ENCODE assay signal across 12 cellular contexts in genomic region chr15:49902791-49903481, GRCh38.
DNase-seq lines count a peak whose midpoint lies in the region; ATAC-seq and TF ChIP-seq lines count a peak whose summit lies in the region.
"Had no signal": no experiment of that assay in that cellular context is flagged by ENCODE, and none has a peak within 500 bp of the region (broad histone marks: within the 10 kb centered on the region; RNA-seq: fewer than 3 reads in every experiment).

No MANE protein-coding gene starts in this region.

- H3K4me3 ChIP-seq in adipocyte (ENCODE audit: low read length) (peak overlapping the region; percentile 77), fibroblast of villous mesenchyme (ENCODE audit: low read depth, low read length) (no peak overlapping the region)

- DNase-seq in adipocyte (ENCODE audit: low read depth) (peak; percentile 79), fibroblast of villous mesenchyme (ENCODE audit: low read depth) (peak; percentile 89), type B pancreatic cell (ENCODE audit: extremely low spot score, unreplicated experiment) (no peak), SHP77 (lab: John Stamatoyannopoulos, UW) (no peak), GOT3 (lab: John Stamatoyannopoulos, UW) (no peak), HuH-7 (ENCODE audit: low spot score) (no peak)
- DNase-seq: activated T-cell treated with anti-CD3 and anti-CD28 coated beads for 4 hours, DMS79 treated with DMSO at 0.1 percent for 48 hours, NCI-H345 had no signal

- no peaks in the 10 kb centered on the region for H3K27me3 ChIP-seq in adipocyte (replicated peaks; ENCODE audit: control insufficient read depth, insufficient read depth, low read length)

- no peaks in the 10 kb centered on the region for H3K36me3 Mint-ChIP-seq in nephron (ENCODE audit: low read depth)
- peaks cover under 1% of the 10 kb centered on the region for H3K36me3 Mint-ChIP-seq in type B pancreatic cell

- peaks cover 80% of the 10 kb centered on the region for H3K4me1 Mint-ChIP-seq in nephron
- peaks cover 34% of the 10 kb centered on the region for H3K4me1 Mint-ChIP-seq in type B pancreatic cell (ENCODE audit: unreplicated experiment)

- no peaks in the 10 kb centered on the region for H3K9me3 ChIP-seq in adipocyte (ENCODE audit: control insufficient read depth, low read length)

- H3K4me1 ChIP-seq in adipocyte (ENCODE audit: control insufficient read depth, insufficient read depth, low read length), result peaks cover 76% of the 10 kb centered on the region

- no peaks in the 10 kb centered on the region for H3K27me3 Mint-ChIP-seq in nephron (ENCODE audit: low read depth)
- no peaks in the 10 kb centered on the region for H3K27me3 Mint-ChIP-seq in type B pancreatic cell

- TF ChIP-seq CTCF in fibroblast of villous mesenchyme (IDR thresholded peaks at IDR 0.05; ENCODE audit: insufficient read depth, low read depth, low read length) (no peak), nephron (IDR thresholded peaks at IDR 0.05; ENCODE audit: unreplicated experiment in 3 of 3) (no peak), type B pancreatic cell (conservative IDR thresholded peaks at IDR 0.05) (no peak)

- peaks cover 3% of the 10 kb centered on the region for H3K9me3 Mint-ChIP-seq in nephron
- H3K9me3 Mint-ChIP-seq in type B pancreatic cell, result peaks cover 10% of the 10 kb centered on the region
- H3K9me3 Mint-ChIP-seq: T-helper 1 cell treated with Interleukin-12 subunit alpha and Interleukin-12 subunit beta and Interleukin-4 antibody, amounts not matched to agents 30 μg/mL and 1 μg/mL, for 36 hours had no signal

- no peak for ATAC-seq in HG02588 (IDR thresholded peaks at IDR 0.05; ENCODE audit: unreplicated experiment)

- peak overlapping the region in 2 of 3 experiments; percentile 0 to 31 for H3K4me3 Mint-ChIP-seq in nephron
- peak overlapping the region; percentile 29 for H3K4me3 Mint-ChIP-seq in type B pancreatic cell
- H3K4me3 Mint-ChIP-seq: T-helper 1 cell treated with Interleukin-12 subunit alpha and Interleukin-12 subunit beta and Interleukin-4 antibody, amounts not matched to agents 30 μg/mL and 1 μg/mL, for 36 hours had no signal

- H3K9ac ChIP-seq in adipocyte (ENCODE audit: low read length), result peak overlapping the region; percentile 94

- H3K36me3 ChIP-seq in adipocyte (ENCODE audit: control insufficient read depth, insufficient read depth, low read length, severe bottlenecking), result no peaks in the 10 kb centered on the region

- H3K27ac Mint-ChIP-seq in nephron (peak overlapping the region; percentile 72 to 87 (median 81)), type B pancreatic cell (peak overlapping the region; percentile 61)
- H3K27ac Mint-ChIP-seq: T-helper 1 cell treated with Interleukin-12 subunit alpha and Interleukin-12 subunit beta and Interleukin-4 antibody, amounts not matched to agents 30 μg/mL and 1 μg/mL, for 36 hours had no signal

Comparison
In these comparisons a context has a peak if more than half of its experiments do, and no peak if none do; other contexts are left out.
1. DNase-seq: peak in adipocyte (single experiment) and fibroblast of villous mesenchyme (single experiment); none in type B pancreatic cell (single experiment), SHP77 (0 of 2), GOT3 (single experiment) and HuH-7 (single experiment).